In genomic region chr20:25336561-25337422, GRCh38 we compare ENCODE assay signal across 10 cellular contexts. TPM values are rescaled to one million over a fixed set of nuclear protein-coding genes. Genes with fewer than 3 reads are reported as not detected.
DNase-seq lines count a peak whose midpoint lies in the region; ATAC-seq and TF ChIP-seq lines count a peak whose summit lies in the region.
"Had no signal": no experiment of that assay in that cellular context is flagged by ENCODE, and none has a peak within 500 bp of the region (broad histone marks: within the 10 kb centered on the region; RNA-seq: fewer than 3 reads in every experiment).

No MANE protein-coding gene starts in this region.

- no peak for TF ChIP-seq EP300 in upper lobe of left lung (IDR thresholded peaks at IDR 0.05)

- in situ Hi-C loops in astrocyte of the cerebellum (cut with HindIII; ENCODE audit: low sequenced_read_pairs), result no loop called here

- TF ChIP-seq POLR2A in upper lobe of left lung (IDR thresholded peaks at IDR 0.05), result no peak

- H3K27ac ChIP-seq in right atrium auricular region (no peak overlapping the region), upper lobe of left lung (no peak overlapping the region)

- ATAC-seq in Right ventricle myocardium inferior (peak; percentile 39), upper lobe of left lung (ENCODE audit: low FRiP score in 2 of 2) (peak; percentile 31 to 49), HG03045 (IDR thresholded peaks at IDR 0.05; ENCODE audit: unreplicated experiment) (no peak)

- H3K4me1 ChIP-seq in right atrium auricular region (no peaks in the 10 kb centered on the region), upper lobe of left lung (peaks cover 0 to 6% (median 0%) of the 10 kb centered on the region in 4 donors)

- no peaks in the 10 kb centered on the region for H3K9me3 ChIP-seq in right atrium auricular region
- no peaks in the 10 kb centered on the region for H3K9me3 ChIP-seq in upper lobe of left lung

- intact Hi-C loops in Right ventricle myocardium inferior (cut with DNase I), result loop anchor here (2.0 kb wide), 1 partner anchor 60 kb away; no protein-coding TSS in a partner anchor

- peak in 1 of 2 donors; percentile 60 for TF ChIP-seq CTCF in right atrium auricular region (IDR thresholded peaks at IDR 0.05)
- TF ChIP-seq CTCF in astrocyte of the cerebellum (IDR thresholded peaks at IDR 0.05; ENCODE audit: low read depth, low read length, missing control alignments), result peak; percentile 61
- peak in 2 of 6 experiments; percentile 11 to 17 for TF ChIP-seq CTCF in upper lobe of left lung (IDR thresholded peaks at IDR 0.05)

- H3K27me3 ChIP-seq in right atrium auricular region, result no peaks in the 10 kb centered on the region
- H3K27me3 ChIP-seq in upper lobe of left lung, result no peaks in the 10 kb centered on the region

- no peaks in the 10 kb centered on the region for H3K36me3 ChIP-seq in right atrium auricular region
- H3K36me3 ChIP-seq in upper lobe of left lung, result peaks cover 0 to 7% (median 2%) of the 10 kb centered on the region in 4 donors

- DNase-seq in Right ventricle myocardium inferior (ENCODE audit: missing footprints) (no peak), right atrium auricular region (ENCODE audit: low spot score) (no peak), astrocyte of the cerebellum (ENCODE audit: low read depth) (peak; percentile 15), hippocampal formation (lab: John Stamatoyannopoulos, UW) (peak; percentile 50 to 58), upper lobe of left lung (no peak), retina (no peak), NCI-H1417 (lab: John Stamatoyannopoulos, UW) (no peak)
- DNase-seq: CD4-positive, CD25-positive, alpha-beta regulatory T cell; NCI-H2081 treated with DMSO at 0.1 percent for 48 hours had no signal

- WGBS in upper lobe of left lung, 2 donors, result 86 to 88% methylated on average over 10 to 17 of the region's 17 CpGs

- H3K4me3 ChIP-seq in right atrium auricular region (no peak overlapping the region), astrocyte of the cerebellum (ENCODE audit: low read depth, low read length) (no peak overlapping the region), upper lobe of left lung (no peak overlapping the region)

RNA-seq across cellular contexts. Expression of gene ABHD12, which starts 53.8 kb away (rescaled TPM):
- 23.3 TPM for total RNA-seq in Right ventricle myocardium inferior
- total RNA-seq in right atrium auricular region, result 10 to 100 TPM; 20.7 to 40.6 TPM
- 100 to 1,000 TPM in 1 of 6 donors, 10 to 100 TPM in 5; 38.3 to 132 (median 74.5) TPM for total RNA-seq in upper lobe of left lung

Comparison
In these comparisons a context has a peak if more than half of its experiments do, and no peak if none do; other contexts are left out.
1. DNase-seq: peak in astrocyte of the cerebellum (single experiment) and hippocampal formation (2 of 2); none in Right ventricle myocardium inferior (single experiment), right atrium auricular region (single experiment), upper lobe of left lung (0 of 2), retina (single experiment) and NCI-H1417 (0 of 3).